33 cellular contexts compared by ENCODE assay signal in genomic region chr1:47460040-47460439, GRCh38. TPM values are rescaled to one million over a fixed set of nuclear protein-coding genes. Genes with fewer than 3 reads are reported as not detected.
"Had no signal": no experiment of that assay in that cellular context is flagged by ENCODE, and none has a peak within 500 bp of the region (broad histone marks: within the 10 kb centered on the region; RNA-seq: fewer than 3 reads in every experiment).

No MANE protein-coding gene starts in this region.

- H3K4me1 ChIP-seq: left lung, lower lobe of right lung, right atrium auricular region, right lobe of liver, stomach, testis, thyroid gland, transverse colon, upper lobe of left lung, vagina had no signal

- H3K27ac Mint-ChIP-seq: naive B cell; natural killer cell; nephron progenitor cell; progenitor cell of endocrine pancreas; stimulated activated naive B cell treated with anti-CD40 and anti-IgM and Interleukin-4, amounts not matched to agents 10 μg/mL and 1 μg/mL and 100 μg/mL, for 72 hours had no signal

- H3K9me3 ChIP-seq: left lung, lower lobe of right lung, ovary, right atrium auricular region, right lobe of liver, stomach, testis, thyroid gland, transverse colon, upper lobe of left lung, vagina had no signal

- H3K9me3 Mint-ChIP-seq: natural killer cell, nephron progenitor cell had no signal

- H3K4me1 Mint-ChIP-seq: naive B cell; natural killer cell; stimulated activated naive B cell treated with anti-CD40 and anti-IgM and Interleukin-4, amounts not matched to agents 10 μg/mL and 1 μg/mL and 100 μg/mL, for 72 hours had no signal

- H3K27ac ChIP-seq: left lung, lower lobe of right lung, ovary, right atrium auricular region, right lobe of liver, stomach, testis, thyroid gland, transverse colon, upper lobe of left lung, vagina had no signal

- DNase-seq: hypothalamus; kidney; left colon; left lung; lower lobe of right lung; mammary epithelial cell; mesenchymal stem cell; naive B cell; natural killer cell; nephron progenitor cell; ovary; right lobe of liver; stimulated activated CD4-positive, alpha-beta T cell treated with anti-CD3 and anti-CD28 coated beads, Interleukin-12 subunit alpha, Interleukin-12 subunit beta, amount 100 ng/mL, for 4 hours; stimulated activated CD4-positive, alpha-beta T cell treated with anti-CD3 and anti-CD28 coated beads, Interleukin-15, amount 100 ng/mL, for 24 hours; stimulated activated CD4-positive, alpha-beta T cell treated with anti-CD3 and anti-CD28 coated beads, Interleukin-2, amount 100 ng/mL, for 24 hours; stimulated activated CD4-positive, alpha-beta T cell treated with anti-CD3 and anti-CD28 coated beads, Interleukin-4, amount 100 ng/mL, for 1 hour; stimulated activated naive B cell treated with anti-CD40 and anti-IgM and Interleukin-4, amounts not matched to agents 10 μg/mL and 1 μg/mL and 100 μg/mL, for 72 hours; stimulated activated naive CD8-positive, alpha-beta T cell treated with anti-CD3 and anti-CD28 coated beads, Interleukin-15, Interleukin-2, amounts not matched to agents 100 U/mL and 50 U/mL, for 24 hours; stomach; testis; thyroid gland; transverse colon; upper lobe of left lung had no signal

- H3K36me3 Mint-ChIP-seq: natural killer cell; stimulated activated naive B cell treated with anti-CD40 and anti-IgM and Interleukin-4, amounts not matched to agents 10 μg/mL and 1 μg/mL and 100 μg/mL, for 72 hours had no signal

- ATAC-seq: left colon; left lung; lower lobe of right lung; natural killer cell; right lobe of liver; stimulated activated naive B cell treated with anti-CD40 and anti-IgM and Interleukin-4, amounts not matched to agents 10 μg/mL and 1 μg/mL and 100 μg/mL, for 72 hours; stimulated activated naive CD8-positive, alpha-beta T cell treated with anti-CD3 and anti-CD28 coated beads, Interleukin-15, Interleukin-2, amounts not matched to agents 100 U/mL and 50 U/mL, for 24 hours had no signal

- H3K36me3 ChIP-seq: left lung, lower lobe of right lung, ovary, right atrium auricular region, right lobe of liver, stomach, thyroid gland, transverse colon, upper lobe of left lung, vagina had no signal

- H3K4me3 ChIP-seq: left lung, lower lobe of right lung, ovary, right atrium auricular region, right lobe of liver, stomach, testis, thyroid gland, transverse colon, upper lobe of left lung, vagina had no signal

- H3K4me3 Mint-ChIP-seq: naive B cell; natural killer cell; nephron progenitor cell; stimulated activated naive B cell treated with anti-CD40 and anti-IgM and Interleukin-4, amounts not matched to agents 10 μg/mL and 1 μg/mL and 100 μg/mL, for 72 hours had no signal

- H3K27me3 ChIP-seq: ovary, right atrium auricular region, right lobe of liver, testis, thyroid gland, upper lobe of left lung, vagina had no signal

RNA-seq across cellular contexts. Expression of gene FOXE3, which starts 44.0 kb away (rescaled TPM):
- total RNA-seq: kidney, left colon, left lung, liver, lower lobe of right lung, mammary epithelial cell, mononuclear cell, natural killer cell, omental fat pad, ovary, progenitor cell of endocrine pancreas, pulmonary artery endothelial cell, renal cortical epithelial cell, right atrium auricular region, right lobe of liver, skeletal muscle tissue, stomach, thyroid gland, transverse colon, upper lobe of left lung, urinary bladder, vagina had no signal
- polyA plus RNA-seq: liver, ovary, stomach, urinary bladder had no signal
